9 cellular contexts compared by ENCODE assay signal in genomic region chr2:113203217-113203530, GRCh38. TPM values are rescaled to one million over a fixed set of nuclear protein-coding genes. Genes with fewer than 3 reads are reported as not detected.
DNase-seq lines count a peak whose midpoint lies in the region; ATAC-seq lines count a peak whose summit lies in the region.
"Had no signal": no experiment of that assay in that cellular context is flagged by ENCODE, and none has a peak within 500 bp of the region (broad histone marks: within the 10 kb centered on the region; RNA-seq: fewer than 3 reads in every experiment).

No MANE protein-coding gene starts in this region.

- ATAC-seq in stimulated activated naive CD8-positive, alpha-beta T cell treated with anti-CD3 and anti-CD28 coated beads, Interleukin-15, amount 100 ng/mL, for 72 hours = no peak

- no peaks in the 10 kb centered on the region for H3K9me3 Mint-ChIP-seq in stimulated activated naive CD8-positive, alpha-beta T cell treated with anti-CD3 and anti-CD28 coated beads, Interleukin-15, Interleukin-2, amounts not matched to agents 100 ng/mL and 50 ng/mL, for 24 hours
- no peaks in the 10 kb centered on the region for H3K9me3 Mint-ChIP-seq in stimulated activated naive CD8-positive, alpha-beta T cell treated with anti-CD3 and anti-CD28 coated beads, Interleukin-15, amount 100 ng/mL, for 72 hours
- no peaks in the 10 kb centered on the region for H3K9me3 Mint-ChIP-seq in activated CD4-positive, alpha-beta memory T cell treated with anti-CD3 and anti-CD28 coated beads, Interleukin-2, amount 10 ng/mL, durations not matched to agents 7 days and 5 days
- H3K9me3 Mint-ChIP-seq: dendritic cell treated with granulocyte-macrophage colony-stimulating factor and Interleukin-4, amounts not matched to agents 40 ng/mL and 50 ng/mL, for 4 days had no signal

- CTCF ChIA-PET in activated CD4-positive, alpha-beta memory T cell treated with anti-CD3 and anti-CD28 coated beads, Interleukin-2, amount 10 ng/mL, durations not matched to agents 7 days and 5 days (lab: Charles Lee) = interaction anchor here (0.6 to 6.6 kb wide), 12 partner anchors 14 to 300 kb away, joined by 3 to 56 read pairs (median 6); no protein-coding TSS in a partner anchor

- no peaks in the 10 kb centered on the region for H3K27me3 Mint-ChIP-seq in stimulated activated naive CD8-positive, alpha-beta T cell treated with anti-CD3 and anti-CD28 coated beads, Interleukin-15, Interleukin-2, amounts not matched to agents 100 ng/mL and 50 ng/mL, for 24 hours
- no peaks in the 10 kb centered on the region for H3K27me3 Mint-ChIP-seq in stimulated activated naive CD8-positive, alpha-beta T cell treated with anti-CD3 and anti-CD28 coated beads, Interleukin-15, amount 100 ng/mL, for 72 hours
- no peaks in the 10 kb centered on the region for H3K27me3 Mint-ChIP-seq in activated CD4-positive, alpha-beta memory T cell treated with anti-CD3 and anti-CD28 coated beads, Interleukin-2, amount 10 ng/mL, durations not matched to agents 7 days and 5 days
- H3K27me3 Mint-ChIP-seq: dendritic cell treated with granulocyte-macrophage colony-stimulating factor and Interleukin-4, amounts not matched to agents 40 ng/mL and 50 ng/mL, for 4 days had no signal

- DNase-seq in stimulated activated naive CD8-positive, alpha-beta T cell treated with anti-CD3 and anti-CD28 coated beads, Interleukin-15, amount 100 ng/mL, for 72 hours = no peak
- no peak for DNase-seq in activated CD4-positive, alpha-beta memory T cell treated with anti-CD3 and anti-CD28 coated beads, Interleukin-2, amount 10 ng/mL, durations not matched to agents 7 days and 5 days
- DNase-seq in kidney tubule cell (ENCODE audit: low spot score) (peak; percentile 51), OCI-M2 (lab: John Stamatoyannopoulos, UW; ENCODE audit: unreplicated experiment) (no peak), DMS153 treated with DMSO at 0.1 percent for 48 hours (lab: John Stamatoyannopoulos, UW; ENCODE audit: unreplicated experiment) (no peak), AML-193 (lab: John Stamatoyannopoulos, UW) (no peak)
- DNase-seq: activated gamma-delta T cell had no signal

- peak overlapping the region; percentile 18 for H3K27ac Mint-ChIP-seq in stimulated activated naive CD8-positive, alpha-beta T cell treated with anti-CD3 and anti-CD28 coated beads, Interleukin-15, Interleukin-2, amounts not matched to agents 100 ng/mL and 50 ng/mL, for 24 hours
- no peak overlapping the region for H3K27ac Mint-ChIP-seq in stimulated activated naive CD8-positive, alpha-beta T cell treated with anti-CD3 and anti-CD28 coated beads, Interleukin-15, amount 100 ng/mL, for 72 hours
- H3K27ac Mint-ChIP-seq in activated CD4-positive, alpha-beta memory T cell treated with anti-CD3 and anti-CD28 coated beads, Interleukin-2, amount 10 ng/mL, durations not matched to agents 7 days and 5 days = peak overlapping the region; percentile 53

- peaks cover 19% of the 10 kb centered on the region for H3K4me1 Mint-ChIP-seq in stimulated activated naive CD8-positive, alpha-beta T cell treated with anti-CD3 and anti-CD28 coated beads, Interleukin-15, Interleukin-2, amounts not matched to agents 100 ng/mL and 50 ng/mL, for 24 hours (ENCODE audit: low read depth)
- peaks cover 33% of the 10 kb centered on the region for H3K4me1 Mint-ChIP-seq in stimulated activated naive CD8-positive, alpha-beta T cell treated with anti-CD3 and anti-CD28 coated beads, Interleukin-15, amount 100 ng/mL, for 72 hours
- peaks cover 11% of the 10 kb centered on the region for H3K4me1 Mint-ChIP-seq in activated CD4-positive, alpha-beta memory T cell treated with anti-CD3 and anti-CD28 coated beads, Interleukin-2, amount 10 ng/mL, durations not matched to agents 7 days and 5 days

- no peak overlapping the region for H3K4me3 Mint-ChIP-seq in stimulated activated naive CD8-positive, alpha-beta T cell treated with anti-CD3 and anti-CD28 coated beads, Interleukin-15, Interleukin-2, amounts not matched to agents 100 ng/mL and 50 ng/mL, for 24 hours
- no peak overlapping the region for H3K4me3 Mint-ChIP-seq in stimulated activated naive CD8-positive, alpha-beta T cell treated with anti-CD3 and anti-CD28 coated beads, Interleukin-15, amount 100 ng/mL, for 72 hours
- no peak overlapping the region for H3K4me3 Mint-ChIP-seq in activated CD4-positive, alpha-beta memory T cell treated with anti-CD3 and anti-CD28 coated beads, Interleukin-2, amount 10 ng/mL, durations not matched to agents 7 days and 5 days
- H3K4me3 Mint-ChIP-seq: dendritic cell treated with granulocyte-macrophage colony-stimulating factor and Interleukin-4, amounts not matched to agents 40 ng/mL and 50 ng/mL, for 4 days had no signal

- POLR2A ChIA-PET in activated CD4-positive, alpha-beta memory T cell treated with anti-CD3 and anti-CD28 coated beads, Interleukin-2, amount 10 ng/mL, durations not matched to agents 7 days and 5 days (lab: Charles Lee) = interaction anchor here (0.9 to 2.2 kb wide), 4 partner anchors 9 to 68 kb away, joined by 3 to 9 read pairs (median 4); no protein-coding TSS in a partner anchor

- H3K36me3 Mint-ChIP-seq in stimulated activated naive CD8-positive, alpha-beta T cell treated with anti-CD3 and anti-CD28 coated beads, Interleukin-15, Interleukin-2, amounts not matched to agents 100 ng/mL and 50 ng/mL, for 24 hours (ENCODE audit: low read depth) = peaks cover 27% of the 10 kb centered on the region
- peaks cover 45% of the 10 kb centered on the region for H3K36me3 Mint-ChIP-seq in activated CD4-positive, alpha-beta memory T cell treated with anti-CD3 and anti-CD28 coated beads, Interleukin-2, amount 10 ng/mL, durations not matched to agents 7 days and 5 days (ENCODE audit: low read depth)

RNA-seq across cellular contexts. Expression of gene PSD4, which starts 29.4 kb away (rescaled TPM):
- total RNA-seq in activated CD4-positive, alpha-beta memory T cell treated with anti-CD3 and anti-CD28 coated beads, Interleukin-2, amount 10 ng/mL, durations not matched to agents 7 days and 5 days = 100 to 1,000 TPM; 261 to 272 TPM

Comparison
In these comparisons a context has a peak if more than half of its experiments do, and no peak if none do; other contexts are left out.
1. H3K27ac Mint-ChIP-seq: peak in stimulated activated naive CD8-positive, alpha-beta T cell treated with anti-CD3 and anti-CD28 coated beads, Interleukin-15, Interleukin-2, amounts not matched to agents 100 ng/mL and 50 ng/mL, for 24 hours (single experiment) and activated CD4-positive, alpha-beta memory T cell treated with anti-CD3 and anti-CD28 coated beads, Interleukin-2, amount 10 ng/mL, durations not matched to agents 7 days and 5 days (single experiment); none in stimulated activated naive CD8-positive, alpha-beta T cell treated with anti-CD3 and anti-CD28 coated beads, Interleukin-15, amount 100 ng/mL, for 72 hours (0 of 2).